ENCODE assay signal across 2 cellular contexts in genomic region chr22:44365196-44365802, GRCh38.
TF ChIP-seq lines count a peak whose summit lies in the region.

No MANE protein-coding gene starts in this region.

TF ChIP-seq in IMR-90, 13 proteins besides CTCF, POLR2A, EP300 and RAD21:
- TF ChIP-seq NFE2L2 (IDR thresholded peaks at IDR 0.05; ENCODE audit: low read depth, low read length) (no peak), RFX5 (IDR thresholded peaks at IDR 0.05; ENCODE audit: low read depth, low read length) (no peak), RCOR1 (IDR thresholded peaks at IDR 0.05; ENCODE audit: insufficient replicate concordance, low read length) (no peak), BHLHE40 (IDR thresholded peaks at IDR 0.05; ENCODE audit: low read depth, low read length) (no peak), SMC3 (IDR thresholded peaks at IDR 0.05; ENCODE audit: low read depth, low read length) (no peak), USF2 (IDR thresholded peaks at IDR 0.05; ENCODE audit: low read depth, low read length) (no peak), CHD1 (IDR thresholded peaks at IDR 0.05; ENCODE audit: low read depth, low read length) (no peak), FOS (IDR thresholded peaks at IDR 0.05; ENCODE audit: low read depth, low read length) (no peak), ELK1 (IDR thresholded peaks at IDR 0.05; ENCODE audit: borderline replicate concordance, low read depth, low read length) (no peak), CEBPB (IDR thresholded peaks at IDR 0.05; ENCODE audit: low read depth, low read length) (no peak), MAFK (IDR thresholded peaks at IDR 0.05; ENCODE audit: low read depth, low read length) (no peak), MXI1 (IDR thresholded peaks at IDR 0.05; ENCODE audit: borderline replicate concordance, low read depth, low read length) (no peak)

TF ChIP-seq in HepG2, 621 proteins besides CTCF, POLR2A, EP300 and RAD21:
- no peak for TF ChIP-seq SALL1 (CRISPR knock-in tag; IDR thresholded peaks at IDR 0.05)
- peak; percentile 92 for TF ChIP-seq ZNF768 (CRISPR knock-in tag; IDR thresholded peaks at IDR 0.05)
- TF ChIP-seq ZBTB42 (CRISPR knock-in tag; IDR thresholded peaks at IDR 0.05): no peak
